ENCODE assay signal across 9 cellular contexts in the genomic region with DNA sequence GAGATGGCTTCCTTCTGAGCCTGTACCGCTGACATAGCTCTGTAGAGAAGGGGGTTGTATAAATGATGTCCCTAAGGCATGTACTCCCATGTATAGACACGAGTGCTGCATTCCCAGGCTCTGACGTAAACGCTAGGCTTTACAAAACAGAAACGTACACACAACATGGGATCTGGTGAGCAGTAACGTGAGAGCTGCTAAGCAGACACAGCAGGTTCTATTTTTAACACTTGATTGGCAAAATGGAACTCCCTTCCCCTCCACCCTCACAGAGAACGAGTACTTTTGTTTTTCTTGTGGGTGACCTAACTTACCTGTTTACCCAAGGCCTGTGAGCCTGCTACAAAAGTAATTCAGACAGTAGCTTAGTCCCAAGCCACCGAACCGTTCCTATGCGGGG. TPM values are rescaled to one million over a fixed set of nuclear protein-coding genes. Genes with fewer than 3 reads are reported as not detected.
DNase-seq lines count a peak whose midpoint lies in the region; ATAC-seq and TF ChIP-seq lines count a peak whose summit lies in the region.
"Had no signal": no experiment of that assay in that cellular context is flagged by ENCODE, and none has a peak within 500 bp of the region (broad histone marks: within the 10 kb centered on the region; RNA-seq: fewer than 3 reads in every experiment).

No MANE protein-coding gene starts in this region.

- H3K27ac Mint-ChIP-seq in CD4-positive, alpha-beta T cell: peak overlapping the region; percentile 92

- no peaks in the 10 kb centered on the region for H3K27me3 ChIP-seq in CD4-positive, alpha-beta T cell (ENCODE audit: control insufficient read depth, insufficient read depth, low read length)
- H3K27me3 ChIP-seq in RWPE2 (ENCODE audit: insufficient read depth, poor library complexity, severe bottlenecking): no peaks in the 10 kb centered on the region
- H3K27me3 ChIP-seq in osteoblast (ENCODE audit: insufficient read depth, low read length): no peaks in the 10 kb centered on the region
- H3K27me3 ChIP-seq in Peyer's patch: no peaks in the 10 kb centered on the region

- TF ChIP-seq POLR2A in Peyer's patch (IDR thresholded peaks at IDR 0.05): no peak

- H3K36me3 ChIP-seq in RWPE2 (ENCODE audit: low read depth) (peaks cover 22% of the 10 kb centered on the region), osteoblast (ENCODE audit: insufficient read depth, low read length) (peaks cover 33% of the 10 kb centered on the region), Peyer's patch (peaks cover 0 to 54% (median 0%) of the 10 kb centered on the region in 3 donors)

- H3K9me3 Mint-ChIP-seq in CD4-positive, alpha-beta T cell: no peaks in the 10 kb centered on the region

- peaks cover 57% of the 10 kb centered on the region for H3K36me3 Mint-ChIP-seq in CD4-positive, alpha-beta T cell (ENCODE audit: low read depth)

- DNase-seq in CD4-positive, alpha-beta T cell: no peak
- DNase-seq in RWPE2 (ENCODE audit: low spot score) (no peak), foreskin fibroblast (peak; percentile 63 to 73), osteoblast (ENCODE audit: insufficient read length, low spot score, missing footprints) (peak; percentile 39), Peyer's patch (no peak), HuH-7.5 (ENCODE audit: low spot score) (no peak)
- DNase-seq: Caco-2 had no signal

- no peaks in the 10 kb centered on the region for H3K27me3 Mint-ChIP-seq in CD4-positive, alpha-beta T cell

- no peak overlapping the region for H2AFZ ChIP-seq in osteoblast (ENCODE audit: low read length)

- H3K27ac ChIP-seq in CD4-positive, alpha-beta T cell (ENCODE audit: low read depth, low read length): peak overlapping the region; percentile 47
- no peak overlapping the region for H3K27ac ChIP-seq in RWPE2 (ENCODE audit: poor library complexity, severe bottlenecking)
- H3K27ac ChIP-seq in osteoblast (ENCODE audit: low read depth, low read length): no peak overlapping the region
- H3K27ac ChIP-seq in Peyer's patch: peak overlapping the region in 1 of 4 donors; percentile 62

- H3K4me1 ChIP-seq in RWPE2 (ENCODE audit: insufficient read depth, poor library complexity, severe bottlenecking): no peaks in the 10 kb centered on the region
- no peaks in the 10 kb centered on the region for H3K4me1 ChIP-seq in osteoblast (ENCODE audit: insufficient read depth, low read length)
- peaks cover 0 to 20% (median 0%) of the 10 kb centered on the region in 4 donors for H3K4me1 ChIP-seq in Peyer's patch
- H3K4me1 ChIP-seq: Caco-2 had no signal

- no peak overlapping the region for H3K4me3 ChIP-seq in RWPE2 (ENCODE audit: severe bottlenecking)
- no peak overlapping the region for H3K4me3 ChIP-seq in foreskin fibroblast (ENCODE audit: low read depth in 1 of 2, low read length in 2 of 2)
- H3K4me3 ChIP-seq in osteoblast (ENCODE audit: insufficient read depth, low read length): no peak overlapping the region
- H3K4me3 ChIP-seq in Peyer's patch: no peak overlapping the region

- POLR2A ChIA-PET in CD4-positive, alpha-beta T cell (lab: Charles Lee): no interaction called here

- no peak for TF ChIP-seq CTCF in CD4-positive, alpha-beta T cell (IDR thresholded peaks at IDR 0.05)
- TF ChIP-seq CTCF in RWPE2 (IDR thresholded peaks at IDR 0.05; ENCODE audit: poor library complexity, severe bottlenecking) (no peak), foreskin fibroblast (IDR thresholded peaks at IDR 0.05; ENCODE audit: low read depth, low read length) (no peak), osteoblast (IDR thresholded peaks at IDR 0.05; ENCODE audit: extremely low read depth, low read depth, low read length) (no peak), Peyer's patch (IDR thresholded peaks at IDR 0.05) (no peak)

- CTCF ChIA-PET in CD4-positive, alpha-beta T cell (lab: Charles Lee): no interaction called here

- no peaks in the 10 kb centered on the region for H3K9me3 ChIP-seq in CD4-positive, alpha-beta T cell (ENCODE audit: control insufficient read depth, low read length)
- H3K9me3 ChIP-seq in RWPE2 (ENCODE audit: severe bottlenecking): no peaks in the 10 kb centered on the region
- H3K9me3 ChIP-seq in osteoblast (ENCODE audit: low read depth, low read length): no peaks in the 10 kb centered on the region
- no peaks in the 10 kb centered on the region for H3K9me3 ChIP-seq in Peyer's patch
- H3K9me3 ChIP-seq: Caco-2 had no signal

- no peaks in the 10 kb centered on the region for H4K20me1 ChIP-seq in osteoblast (ENCODE audit: insufficient read depth, low read length)

- H3K79me2 ChIP-seq in osteoblast (ENCODE audit: insufficient read depth, low read length): no peaks in the 10 kb centered on the region

- H3K4me1 Mint-ChIP-seq in CD4-positive, alpha-beta T cell (ENCODE audit: low read depth): peaks cover 31% of the 10 kb centered on the region

- H3K4me3 Mint-ChIP-seq in CD4-positive, alpha-beta T cell: no peak overlapping the region

- H3K4me2 ChIP-seq in osteoblast (ENCODE audit: insufficient read depth, low read length): no peak overlapping the region

- ATAC-seq in CD4-positive, alpha-beta T cell (ENCODE audit: poor library complexity): peak; percentile 33
- ATAC-seq in RWPE2 (ENCODE audit: low read depth) (peak; percentile 72), HG03039 (IDR thresholded peaks at IDR 0.05; ENCODE audit: unreplicated experiment) (no peak), GM19328 (IDR thresholded peaks at IDR 0.05; ENCODE audit: unreplicated experiment) (no peak)

- intact Hi-C loops in CD4-positive, alpha-beta T cell (cut with DNase I, micrococcal nuclease): loop anchor here in 1 of 2 experiments (10.0 kb wide), 1 partner anchor 343 kb away; no protein-coding TSS in a partner anchor

RNA-seq across cellular contexts. Expression of a gene that starts 36.0 kb away (rescaled TPM):
- total RNA-seq in CD4-positive, alpha-beta T cell: 1 to 10 TPM; 8.9 to 9.2 TPM
- total RNA-seq in osteoblast (10.5 and 12.7 TPM in 2 replicates), Peyer's patch (100 to 1,000 TPM; 126 to 358 (median 316) TPM)

RNA-seq across cellular contexts. Expression of a gene that starts 51.3 kb away (rescaled TPM):
- total RNA-seq in CD4-positive, alpha-beta T cell: 10 to 100 TPM; 10.7 TPM
- total RNA-seq in osteoblast: 23.2 and 24.5 TPM in 2 replicates
- 10 to 100 TPM; 16.8 to 23.5 (median 18.1) TPM for total RNA-seq in Peyer's patch

Comparison
In these comparisons a context has a peak if more than half of its experiments do, and no peak if none do; other contexts are left out.
1. ATAC-seq: peak in CD4-positive, alpha-beta T cell (single experiment) and RWPE2 (single experiment); none in HG03039 (single experiment) and GM19328 (single experiment).
2. DNase-seq: peak in foreskin fibroblast (2 of 2) and osteoblast (single experiment); none in CD4-positive, alpha-beta T cell (0 of 10), RWPE2 (single experiment), Peyer's patch (0 of 3) and HuH-7.5 (single experiment).